Comparison of ENCODE assay signal across 8 cellular contexts in the genomic region with DNA sequence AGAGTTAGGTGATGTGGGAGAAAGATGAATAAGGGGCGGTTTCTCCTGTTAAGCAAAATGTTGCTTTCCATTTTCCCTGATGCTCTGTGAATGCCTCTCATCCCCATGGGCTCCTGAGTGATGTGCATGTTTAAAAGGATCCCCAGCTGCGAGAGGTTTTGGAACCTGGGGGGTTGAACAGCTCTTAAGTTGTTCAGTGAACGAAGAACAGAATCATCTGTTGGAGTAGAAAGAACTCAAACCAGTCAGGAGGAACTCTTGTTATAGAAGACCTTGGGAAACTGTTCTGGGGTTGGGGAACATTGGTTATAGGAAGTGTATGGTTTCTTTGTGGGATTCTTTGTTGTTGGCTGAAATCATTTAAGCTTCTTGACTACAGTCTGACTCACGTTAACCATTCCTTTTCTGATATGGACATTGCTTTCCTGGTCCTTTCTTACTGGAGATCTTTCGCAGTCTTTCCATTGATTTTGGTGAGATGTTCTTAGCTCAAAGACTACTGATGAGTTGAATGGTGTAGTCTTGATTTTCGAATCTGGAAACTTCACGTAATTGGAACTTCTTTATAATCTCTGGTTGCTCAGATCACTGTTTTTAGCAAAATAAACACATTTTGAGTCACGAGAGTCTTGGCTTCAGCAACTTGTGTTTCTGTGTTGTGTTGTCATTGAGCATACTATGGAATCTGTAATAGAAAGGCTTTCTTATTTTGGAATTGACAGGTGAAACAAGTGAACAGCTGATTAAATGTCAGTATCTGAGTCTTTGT. TPM values are rescaled to one million over a fixed set of nuclear protein-coding genes. Genes with fewer than 3 reads are reported as not detected.
DNase-seq lines count a peak whose midpoint lies in the region; ATAC-seq and TF ChIP-seq lines count a peak whose summit lies in the region.

No MANE protein-coding gene starts in this region.

- peak overlapping the region; percentile 100 for H3K27ac Mint-ChIP-seq in activated naive CD4-positive, alpha-beta T cell treated with anti-CD3 and anti-CD28 coated beads for 36 hours
- peak overlapping the region; percentile 95 for H3K27ac Mint-ChIP-seq in T-helper 1 cell treated with Interleukin-12 subunit alpha and Interleukin-12 subunit beta and Interleukin-4 antibody, amounts not matched to agents 30 μg/mL and 1 μg/mL, for 36 hours

- no peak for TF ChIP-seq CTCF in fibroblast of lung (conservative IDR thresholded peaks at IDR 0.05 in 1 of 2, IDR thresholded peaks at IDR 0.05 in 1 of 2; ENCODE audit: low read depth in 1 of 2, low read length in 2 of 2)

- H3K9ac ChIP-seq in fibroblast of lung (ENCODE audit: insufficient read depth, low read length) (no peak overlapping the region), rectal smooth muscle tissue (ENCODE audit: low read length) (peak overlapping the region; percentile 7)

- H3K36me3 ChIP-seq in fibroblast of lung (ENCODE audit: control insufficient read depth, insufficient read depth, low read length) (no peaks in the 10 kb centered on the region), rectal smooth muscle tissue (ENCODE audit: control insufficient read depth, insufficient read depth, low read length) (no peaks in the 10 kb centered on the region)

- no peak for DNase-seq in activated naive CD4-positive, alpha-beta T cell treated with anti-CD3 and anti-CD28 coated beads for 36 hours
- no peak for DNase-seq in activated naive CD4-positive, alpha-beta T cell treated with anti-CD3 and anti-CD28 coated beads, Interleukin-2, amount 50 U/mL, for 16 hours
- DNase-seq in fibroblast of lung (ENCODE audit: low read depth in 2 of 2), result peak; percentile 51 to 74

- ATAC-seq in HG03571 (IDR thresholded peaks at IDR 0.05; ENCODE audit: unreplicated experiment), result no peak
- ATAC-seq in HG02970 (IDR thresholded peaks at IDR 0.05; ENCODE audit: low FRiP score, unreplicated experiment), result no peak
- ATAC-seq in HG03045 (IDR thresholded peaks at IDR 0.05; ENCODE audit: unreplicated experiment), result no peak

- peak overlapping the region in 3 of 4 experiments; percentile 72 to 81 (median 74) for H3K4me3 ChIP-seq in fibroblast of lung (replicated peaks in 1 of 4; ENCODE audit: control extremely low read depth in 1 of 4, insufficient read depth in 1 of 4, low read depth in 3 of 4, low read length in 4 of 4)
- H3K4me3 ChIP-seq in rectal smooth muscle tissue (ENCODE audit: low read length), result peak overlapping the region; percentile 73

- no peaks in the 10 kb centered on the region for H3K27me3 Mint-ChIP-seq in activated naive CD4-positive, alpha-beta T cell treated with anti-CD3 and anti-CD28 coated beads for 36 hours (ENCODE audit: low read depth)
- no peaks in the 10 kb centered on the region for H3K27me3 Mint-ChIP-seq in T-helper 1 cell treated with Interleukin-12 subunit alpha and Interleukin-12 subunit beta and Interleukin-4 antibody, amounts not matched to agents 30 μg/mL and 1 μg/mL, for 36 hours (ENCODE audit: low read depth)

- peaks cover 45% of the 10 kb centered on the region for H3K4me1 Mint-ChIP-seq in activated naive CD4-positive, alpha-beta T cell treated with anti-CD3 and anti-CD28 coated beads for 36 hours (ENCODE audit: low read depth)
- peaks cover 30% of the 10 kb centered on the region for H3K4me1 Mint-ChIP-seq in T-helper 1 cell treated with Interleukin-12 subunit alpha and Interleukin-12 subunit beta and Interleukin-4 antibody, amounts not matched to agents 30 μg/mL and 1 μg/mL, for 36 hours (ENCODE audit: low read depth)

- peaks cover 1% of the 10 kb centered on the region for H3K36me3 Mint-ChIP-seq in activated naive CD4-positive, alpha-beta T cell treated with anti-CD3 and anti-CD28 coated beads for 36 hours (ENCODE audit: low read depth)
- H3K36me3 Mint-ChIP-seq in T-helper 1 cell treated with Interleukin-12 subunit alpha and Interleukin-12 subunit beta and Interleukin-4 antibody, amounts not matched to agents 30 μg/mL and 1 μg/mL, for 36 hours (ENCODE audit: low read depth), result peaks cover 14% of the 10 kb centered on the region

- H3K27me3 ChIP-seq in fibroblast of lung (ENCODE audit: control insufficient read depth, insufficient read depth, low read length) (no peaks in the 10 kb centered on the region), rectal smooth muscle tissue (ENCODE audit: control insufficient read depth, insufficient read depth, low read length) (no peaks in the 10 kb centered on the region)

- peak overlapping the region; percentile 90 for H3K4me3 Mint-ChIP-seq in activated naive CD4-positive, alpha-beta T cell treated with anti-CD3 and anti-CD28 coated beads for 36 hours
- peak overlapping the region; percentile 80 for H3K4me3 Mint-ChIP-seq in T-helper 1 cell treated with Interleukin-12 subunit alpha and Interleukin-12 subunit beta and Interleukin-4 antibody, amounts not matched to agents 30 μg/mL and 1 μg/mL, for 36 hours

- H3K27ac ChIP-seq in fibroblast of lung (ENCODE audit: insufficient read depth, low read length) (peak overlapping the region; percentile 99), rectal smooth muscle tissue (ENCODE audit: low read depth, low read length) (peak overlapping the region; percentile 98)

- peaks cover 13% of the 10 kb centered on the region for H3K4me1 ChIP-seq in fibroblast of lung (ENCODE audit: control insufficient read depth, extremely low read depth, insufficient read depth, low read length)
- peaks cover 24% of the 10 kb centered on the region for H3K4me1 ChIP-seq in rectal smooth muscle tissue (ENCODE audit: control insufficient read depth, insufficient read depth, low read length)

- CTCF ChIA-PET in activated naive CD4-positive, alpha-beta T cell treated with anti-CD3 and anti-CD28 coated beads for 36 hours (lab: Charles Lee), result interaction anchor here (0.7 to 3.3 kb wide), 9 partner anchors 8 to 220 kb away, joined by 3 to 18 read pairs (median 5); a partner anchor contains a TSS

- intact Hi-C loops in activated naive CD4-positive, alpha-beta T cell treated with anti-CD3 and anti-CD28 coated beads for 36 hours (cut with micrococcal nuclease), result loop anchor here (2.0 to 10.0 kb wide), 4 partner anchors 47 to 729 kb away; a partner anchor contains a TSS

- no peaks in the 10 kb centered on the region for H3K9me3 Mint-ChIP-seq in activated naive CD4-positive, alpha-beta T cell treated with anti-CD3 and anti-CD28 coated beads for 36 hours
- H3K9me3 Mint-ChIP-seq in T-helper 1 cell treated with Interleukin-12 subunit alpha and Interleukin-12 subunit beta and Interleukin-4 antibody, amounts not matched to agents 30 μg/mL and 1 μg/mL, for 36 hours, result no peaks in the 10 kb centered on the region

- peaks cover 28% of the 10 kb centered on the region for H3K79me2 ChIP-seq in fibroblast of lung (ENCODE audit: control insufficient read depth, insufficient read depth, low read length)

- no peak overlapping the region for H2AFZ ChIP-seq in fibroblast of lung (ENCODE audit: low read length)

- H3K9me3 ChIP-seq in fibroblast of lung (ENCODE audit: control insufficient read depth, insufficient read depth, low read depth, low read length), result no peaks in the 10 kb centered on the region

- peak overlapping the region; percentile 97 for H3K4me2 ChIP-seq in fibroblast of lung (ENCODE audit: extremely low read depth, insufficient read depth, low read length)

- no peaks in the 10 kb centered on the region for H4K20me1 ChIP-seq in fibroblast of lung (ENCODE audit: control insufficient read depth, extremely low read depth, insufficient read depth, low read length)

RNA-seq across cellular contexts. Expression of a gene that starts 1.3 kb away (rescaled TPM):
- total RNA-seq in activated naive CD4-positive, alpha-beta T cell treated with anti-CD3 and anti-CD28 coated beads for 36 hours, result 10 to 100 TPM; 19.1 to 21.4 TPM
- 11.3 and 15.0 TPM in 2 replicates for total RNA-seq in fibroblast of lung
- polyA plus RNA-seq in fibroblast of lung, result 15.2 and 18.0 TPM in 2 replicates
- polyA plus RNA-seq in fibroblast of lung (2012), result 12.3 and 14.8 TPM in 2 replicates
- polyA minus RNA-seq in fibroblast of lung (ENCODE audit: low replicate concordance), result 7.0 and 10.9 TPM in 2 replicates

RNA-seq across cellular contexts. Expression of a gene that starts 21.0 kb away (rescaled TPM):
- 10 to 100 TPM; 48.7 to 50.2 TPM for total RNA-seq in activated naive CD4-positive, alpha-beta T cell treated with anti-CD3 and anti-CD28 coated beads for 36 hours
- 36.7 and 62.8 TPM in 2 replicates for total RNA-seq in fibroblast of lung
- polyA plus RNA-seq in fibroblast of lung, result 8.6 and 10.2 TPM in 2 replicates
- polyA plus RNA-seq in fibroblast of lung (2012), result 27.6 and 29.4 TPM in 2 replicates
- 8.6 and 15.0 TPM in 2 replicates for polyA minus RNA-seq in fibroblast of lung (ENCODE audit: low replicate concordance)

RNA-seq across cellular contexts. Expression of a gene that starts 58.2 kb away (rescaled TPM):
- 10 to 100 TPM; 98.5 to 99.1 TPM for total RNA-seq in activated naive CD4-positive, alpha-beta T cell treated with anti-CD3 and anti-CD28 coated beads for 36 hours
- 1.5 TPM in 2 replicates for total RNA-seq in fibroblast of lung
- 0.12 and 0.22 TPM in 2 replicates for polyA plus RNA-seq in fibroblast of lung
- polyA plus RNA-seq in fibroblast of lung (2012), result 0.10 and 0.16 TPM in 2 replicates
- polyA minus RNA-seq in fibroblast of lung (ENCODE audit: low replicate concordance), result 1.1 TPM in 1 of 2 replicates, not detected in the other

Comparison
In these comparisons a context has a peak if more than half of its experiments do, and no peak if none do; other contexts are left out.
1. DNase-seq: peak in fibroblast of lung (2 of 2); none in activated naive CD4-positive, alpha-beta T cell treated with anti-CD3 and anti-CD28 coated beads for 36 hours (single experiment) and activated naive CD4-positive, alpha-beta T cell treated with anti-CD3 and anti-CD28 coated beads, Interleukin-2, amount 50 U/mL, for 16 hours (single experiment).
2. RNA of a gene that starts 58.2 kb away (total RNA-seq): 98.5 to 99.1 TPM in activated naive CD4-positive, alpha-beta T cell treated with anti-CD3 and anti-CD28 coated beads for 36 hours; 1.5 TPM in fibroblast of lung; every median in the first group is over 10 times any median in the second.